14 cellular contexts compared by ENCODE assay signal in the genomic region with DNA sequence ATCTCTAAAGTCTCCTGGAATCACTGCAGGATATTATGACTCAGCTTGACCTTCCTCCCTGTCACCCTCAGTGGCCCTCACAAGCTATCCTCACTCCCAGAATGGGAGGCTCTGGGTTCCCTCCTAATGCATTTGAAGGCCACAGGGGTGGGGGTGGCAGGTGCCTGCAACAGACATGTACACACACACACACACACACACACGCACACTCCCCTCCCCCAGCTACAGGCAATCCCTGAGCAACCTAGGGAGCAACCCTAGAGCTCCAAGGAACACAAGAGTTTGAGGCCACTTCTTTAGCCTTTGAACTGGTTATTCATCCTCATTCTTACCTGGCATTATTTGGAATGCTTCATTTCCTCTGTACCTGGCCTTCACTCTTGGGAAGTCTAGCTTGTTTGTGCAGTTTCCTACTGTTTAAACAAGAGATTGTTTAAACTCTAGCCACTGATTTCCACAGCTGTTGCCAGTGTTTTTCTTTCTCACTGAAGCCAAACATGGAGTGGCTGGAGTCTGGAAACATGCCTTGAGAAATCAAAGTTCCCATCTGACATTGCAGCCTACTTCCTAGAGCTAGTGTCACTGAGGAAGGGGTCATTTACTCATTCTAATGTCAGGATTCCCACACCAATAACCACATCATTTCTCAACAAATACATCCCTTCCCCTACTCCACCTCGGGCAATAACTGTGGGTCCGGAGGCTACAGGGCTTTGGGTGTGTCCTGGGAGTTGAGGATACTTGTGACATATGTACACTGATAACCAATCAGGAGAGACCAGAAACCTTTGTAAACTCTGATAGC. TPM values are rescaled to one million over a fixed set of nuclear protein-coding genes. Genes with fewer than 3 reads are reported as not detected.
DNase-seq lines count a peak whose midpoint lies in the region; ATAC-seq, FAIRE-seq and TF ChIP-seq lines count a peak whose summit lies in the region.
"Had no signal": no experiment of that assay in that cellular context is flagged by ENCODE, and none has a peak within 500 bp of the region (broad histone marks: within the 10 kb centered on the region; RNA-seq: fewer than 3 reads in every experiment).

No MANE protein-coding gene starts in this region.

- H3K9me3 Mint-ChIP-seq in astrocyte (ENCODE audit: unreplicated experiment), result no peaks in the 10 kb centered on the region
- H3K9me3 Mint-ChIP-seq in stimulated activated naive B cell treated with anti-CD40 and anti-IgM and Interleukin-4, amounts not matched to agents 10 μg/mL and 1 μg/mL and 100 μg/mL, for 72 hours, result no peaks in the 10 kb centered on the region

- peak; percentile 73 for ATAC-seq in left lobe of liver
- ATAC-seq in stimulated activated naive B cell treated with anti-CD40 and anti-IgM and Interleukin-4, amounts not matched to agents 10 μg/mL and 1 μg/mL and 100 μg/mL, for 72 hours (replicated peaks), result no peak
- ATAC-seq in activated CD4-positive, CD25-positive, alpha-beta regulatory T cell treated with anti-CD3 and anti-CD28 coated beads, Interleukin-2, amount 50 U/mL, for 24 hours, result no peak

- no peak overlapping the region for H3K9ac ChIP-seq in astrocyte (ENCODE audit: low read length)
- peak overlapping the region in 1 of 5 donors; percentile 53 for H3K9ac ChIP-seq in subcutaneous abdominal adipose tissue (ENCODE audit: low read length in 5 of 5)

- FAIRE-seq in astrocyte (lab: Jason Lieb, UNC), result no peak
- FAIRE-seq: islet of Langerhans had no signal

- no peaks in the 10 kb centered on the region for H3K36me3 Mint-ChIP-seq in astrocyte (ENCODE audit: low read depth, unreplicated experiment)
- H3K36me3 Mint-ChIP-seq in stimulated activated naive B cell treated with anti-CD40 and anti-IgM and Interleukin-4, amounts not matched to agents 10 μg/mL and 1 μg/mL and 100 μg/mL, for 72 hours, result no peaks in the 10 kb centered on the region

- no peaks in the 10 kb centered on the region for H3K36me3 ChIP-seq in astrocyte (ENCODE audit: insufficient read depth, low read length)
- H3K36me3 ChIP-seq in subcutaneous abdominal adipose tissue (ENCODE audit: control insufficient read depth in 5 of 5, insufficient read depth in 5 of 5, low read length in 5 of 5), result peaks cover 0 to 8% (median 0%) of the 10 kb centered on the region in 5 donors

- H3K4me2 ChIP-seq in astrocyte (ENCODE audit: low read length), result peak overlapping the region; percentile 30

- no peak overlapping the region for H3K4me3 ChIP-seq in astrocyte (ENCODE audit: insufficient read depth, low read depth, low read length)
- no peak overlapping the region for H3K4me3 ChIP-seq in subcutaneous abdominal adipose tissue (ENCODE audit: low read depth in 1 of 5, low read length in 5 of 5)

- H3K4me1 ChIP-seq in astrocyte (ENCODE audit: insufficient read depth, low read length), result no peaks in the 10 kb centered on the region
- peaks cover 4 to 23% (median 15%) of the 10 kb centered on the region in 5 donors for H3K4me1 ChIP-seq in subcutaneous abdominal adipose tissue (ENCODE audit: control insufficient read depth in 5 of 5, insufficient read depth in 5 of 5, low read length in 5 of 5)

- no peak for TF ChIP-seq CTCF in astrocyte (IDR thresholded peaks at IDR 0.05; ENCODE audit: insufficient read depth, low read depth, low read length)

- H3K27ac ChIP-seq in astrocyte (ENCODE audit: low read depth, low read length) (no peak overlapping the region), subcutaneous abdominal adipose tissue (ENCODE audit: low read depth, low read length) (peak overlapping the region; percentile 92)

- H3K9me3 ChIP-seq in astrocyte (ENCODE audit: insufficient read depth, low read depth, low read length) (no peaks in the 10 kb centered on the region), subcutaneous abdominal adipose tissue (ENCODE audit: control insufficient read depth in 5 of 5, low read length in 5 of 5) (no peaks in the 10 kb centered on the region)

- no peaks in the 10 kb centered on the region for H3K27me3 Mint-ChIP-seq in astrocyte (ENCODE audit: low read depth, unreplicated experiment)
- peaks cover 0 to 16% of the 10 kb centered on the region in 2 donors for H3K27me3 Mint-ChIP-seq in stimulated activated naive B cell treated with anti-CD40 and anti-IgM and Interleukin-4, amounts not matched to agents 10 μg/mL and 1 μg/mL and 100 μg/mL, for 72 hours

- H3K4me1 Mint-ChIP-seq in astrocyte (ENCODE audit: low read depth, unreplicated experiment), result peaks cover 5% of the 10 kb centered on the region
- H3K4me1 Mint-ChIP-seq in stimulated activated naive B cell treated with anti-CD40 and anti-IgM and Interleukin-4, amounts not matched to agents 10 μg/mL and 1 μg/mL and 100 μg/mL, for 72 hours, result no peaks in the 10 kb centered on the region

- H3K27me3 ChIP-seq in astrocyte (ENCODE audit: insufficient read depth, low read length) (no peaks in the 10 kb centered on the region), subcutaneous abdominal adipose tissue (ENCODE audit: control insufficient read depth in 5 of 5, insufficient read depth in 4 of 5, low read length in 5 of 5) (peaks cover 0 to 4% (median 0%) of the 10 kb centered on the region in 5 donors)

- H2AFZ ChIP-seq in astrocyte (ENCODE audit: low read depth, low read length), result no peak overlapping the region

- H3K79me2 ChIP-seq in astrocyte (ENCODE audit: insufficient read depth, low read length), result no peaks in the 10 kb centered on the region

- no peak overlapping the region for H3K4me3 Mint-ChIP-seq in astrocyte (ENCODE audit: unreplicated experiment)
- H3K4me3 Mint-ChIP-seq in stimulated activated naive B cell treated with anti-CD40 and anti-IgM and Interleukin-4, amounts not matched to agents 10 μg/mL and 1 μg/mL and 100 μg/mL, for 72 hours, result no peak overlapping the region

- DNase-seq in NCI-H2029 (lab: John Stamatoyannopoulos, UW), result peak; percentile 17
- no peak for DNase-seq in astrocyte (ENCODE audit: low read depth)
- DNase-seq in left lobe of liver (ENCODE audit: low spot score), result peak; percentile 57
- DNase-seq in stimulated activated naive B cell treated with anti-CD40 and anti-IgM and Interleukin-4, amounts not matched to agents 10 μg/mL and 1 μg/mL and 100 μg/mL, for 72 hours, result no peak
- no peak for DNase-seq in stimulated activated CD4-positive, alpha-beta T cell treated with anti-CD3 and anti-CD28 coated beads, Interleukin-4, amount 100 ng/mL, for 24 hours
- DNase-seq: activated CD4-positive, alpha-beta T cell treated with anti-CD3 and anti-CD28 coated beads, Interleukin-2, amount 50 U/mL, for 1 hour; activated effector memory CD4-positive, alpha-beta T cell treated with anti-CD3 and anti-CD28 coated beads, Interleukin-2, amount 50 U/mL, for 16 hours; COR-L47; nucleus accumbens; stimulated activated CD4-positive, alpha-beta T cell treated with anti-CD3 and anti-CD28 coated beads, Interleukin-2, amount 100 ng/mL, for 48 hours; stimulated activated naive CD4-positive, alpha-beta T cell treated with Interleukin-2 at 50 U/mL for 16 hours had no signal

- no peak overlapping the region for H3K27ac Mint-ChIP-seq in astrocyte (ENCODE audit: unreplicated experiment)
- no peak overlapping the region for H3K27ac Mint-ChIP-seq in stimulated activated naive B cell treated with anti-CD40 and anti-IgM and Interleukin-4, amounts not matched to agents 10 μg/mL and 1 μg/mL and 100 μg/mL, for 72 hours

- H4K20me1 ChIP-seq in astrocyte (ENCODE audit: insufficient read depth, low read length), result no peaks in the 10 kb centered on the region

RNA-seq across cellular contexts. Expression of gene MAOA, which starts 37.7 kb away (rescaled TPM):
- total RNA-seq in astrocyte (1.8 and 2.5 TPM in 2 replicates), left lobe of liver (158 TPM)

Comparison
In these comparisons a context has a peak if more than half of its experiments do, and no peak if none do; other contexts are left out.
1. DNase-seq: peak in NCI-H2029 (single experiment) and left lobe of liver (single experiment); none in astrocyte (single experiment), stimulated activated naive B cell treated with anti-CD40 and anti-IgM and Interleukin-4, amounts not matched to agents 10 μg/mL and 1 μg/mL and 100 μg/mL, for 72 hours (single experiment) and stimulated activated CD4-positive, alpha-beta T cell treated with anti-CD3 and anti-CD28 coated beads, Interleukin-4, amount 100 ng/mL, for 24 hours (single experiment).
2. RNA of gene MAOA, which starts 37.7 kb away (total RNA-seq): 158 TPM in left lobe of liver (single experiment); 1.8 to 2.5 TPM in astrocyte; every median in the first group is over 10 times any median in the second.